Comparison of ENCODE assay signal across 9 cellular contexts in genomic region chr3:120451670-120452220, GRCh38. TPM values are rescaled to one million over a fixed set of nuclear protein-coding genes. Genes with fewer than 3 reads are reported as not detected.
A peak's percentile ranks its signal among the peaks of the same experiment; 100 is the strongest.
DNase-seq lines count a peak whose midpoint lies in the region; ATAC-seq and TF ChIP-seq lines count a peak whose summit lies in the region.
"Had no signal": no experiment of that assay in that cellular context is flagged by ENCODE, and none has a peak within 500 bp of the region (broad histone marks: within the 10 kb centered on the region; RNA-seq: fewer than 3 reads in every experiment).

No MANE protein-coding gene starts in this region.

- peak overlapping the region; percentile 22 for H3K9ac ChIP-seq in muscle layer of colon (ENCODE audit: low read length)

- H3K4me3 ChIP-seq in heart right ventricle (peak overlapping the region; percentile 75 to 99 (median 92)), choroid plexus epithelial cell (ENCODE audit: low read depth, low read length) (peak overlapping the region; percentile 81), muscle layer of colon (ENCODE audit: low read depth in 1 of 2, low read length in 2 of 2) (peak overlapping the region; percentile 69 to 86), urinary bladder (ENCODE audit: low read depth, low read length) (no peak overlapping the region)

- H3K4me1 ChIP-seq in heart right ventricle (peaks cover 2 to 37% (median 35%) of the 10 kb centered on the region in 9 donors), muscle layer of colon (ENCODE audit: insufficient read depth, low read length) (peaks cover 25% of the 10 kb centered on the region), urinary bladder (ENCODE audit: insufficient read depth) (peaks cover 2% of the 10 kb centered on the region)

- ATAC-seq in heart right ventricle (no peak), Right ventricle myocardium inferior (no peak), GM19035 (IDR thresholded peaks at IDR 0.05; ENCODE audit: unreplicated experiment) (no peak), GM21367 (IDR thresholded peaks at IDR 0.05; ENCODE audit: unreplicated experiment) (no peak), GM21737 (IDR thresholded peaks at IDR 0.05; ENCODE audit: unreplicated experiment) (no peak)

- H3K36me3 ChIP-seq in heart right ventricle (peaks cover 0 to 9% (median 0%) of the 10 kb centered on the region in 9 donors), muscle layer of colon (ENCODE audit: insufficient read depth, low read length) (peaks cover 7% of the 10 kb centered on the region), urinary bladder (ENCODE audit: insufficient read depth) (no peaks in the 10 kb centered on the region)

- H3K27me3 ChIP-seq in heart right ventricle: peaks cover 0 to 38% (median 0%) of the 10 kb centered on the region in 7 donors
- H3K27me3 ChIP-seq in muscle layer of colon (ENCODE audit: control insufficient read depth in 1 of 2, insufficient read depth in 2 of 2, low read length in 2 of 2): no peaks in the 10 kb centered on the region

- WGBS in heart right ventricle, 2 donors: 76 to 84% methylated on average over 9 of the region's 9 CpGs
- WGBS in urinary bladder: 78% methylated on average over 9 of the region's 9 CpGs

- H3K9me3 ChIP-seq in heart right ventricle (peaks cover 0 to 3% (median 0%) of the 10 kb centered on the region in 11 donors), muscle layer of colon (ENCODE audit: low read length) (no peaks in the 10 kb centered on the region)

- H3K27ac ChIP-seq in heart right ventricle (peak overlapping the region; percentile 86 to 99 (median 96)), muscle layer of colon (ENCODE audit: low read depth, low read length) (peak overlapping the region; percentile 84), urinary bladder (ENCODE audit: low read depth) (peak overlapping the region; percentile 13)

- no peak for TF ChIP-seq CTCF in heart right ventricle (IDR thresholded peaks at IDR 0.05)
- no peak for TF ChIP-seq CTCF in choroid plexus epithelial cell (conservative IDR thresholded peaks at IDR 0.05; ENCODE audit: low read depth, low read length)

- intact Hi-C loops in heart right ventricle (cut with DNase I) (loop anchor here in 4 of 10 donors (2.0 to 5.0 kb wide), 4 partner anchors 27 to 103 kb away; no protein-coding TSS in a partner anchor), Right ventricle myocardium inferior (cut with DNase I) (loop anchor here (1.0 to 2.0 kb wide), 3 partner anchors 33 to 105 kb away; no protein-coding TSS in a partner anchor)

- no peak for DNase-seq in heart right ventricle
- no peak for DNase-seq in Right ventricle myocardium inferior (ENCODE audit: missing footprints)
- no peak for DNase-seq in choroid plexus epithelial cell (ENCODE audit: low read depth)
- DNase-seq: NCI-H187 had no signal

RNA-seq across cellular contexts. Expression of gene FSTL1, which starts 1.0 kb away (rescaled TPM):
- total RNA-seq in heart right ventricle (100 to 1,000 TPM; 100 to 346 (median 213) TPM), Right ventricle myocardium inferior (217 TPM), urinary bladder (1,313 TPM)
- polyA plus RNA-seq in heart right ventricle (10 to 100 TPM; 54.4 to 88.5 TPM), urinary bladder (445 TPM)

Comparison
In these comparisons a context has a peak if more than half of its experiments do, and no peak if none do; other contexts are left out.
1. H3K27ac ChIP-seq: peak in every context shown above with its lines; median percentile 96 in heart right ventricle; 84 in muscle layer of colon; 13 in urinary bladder.